In the genomic region with DNA sequence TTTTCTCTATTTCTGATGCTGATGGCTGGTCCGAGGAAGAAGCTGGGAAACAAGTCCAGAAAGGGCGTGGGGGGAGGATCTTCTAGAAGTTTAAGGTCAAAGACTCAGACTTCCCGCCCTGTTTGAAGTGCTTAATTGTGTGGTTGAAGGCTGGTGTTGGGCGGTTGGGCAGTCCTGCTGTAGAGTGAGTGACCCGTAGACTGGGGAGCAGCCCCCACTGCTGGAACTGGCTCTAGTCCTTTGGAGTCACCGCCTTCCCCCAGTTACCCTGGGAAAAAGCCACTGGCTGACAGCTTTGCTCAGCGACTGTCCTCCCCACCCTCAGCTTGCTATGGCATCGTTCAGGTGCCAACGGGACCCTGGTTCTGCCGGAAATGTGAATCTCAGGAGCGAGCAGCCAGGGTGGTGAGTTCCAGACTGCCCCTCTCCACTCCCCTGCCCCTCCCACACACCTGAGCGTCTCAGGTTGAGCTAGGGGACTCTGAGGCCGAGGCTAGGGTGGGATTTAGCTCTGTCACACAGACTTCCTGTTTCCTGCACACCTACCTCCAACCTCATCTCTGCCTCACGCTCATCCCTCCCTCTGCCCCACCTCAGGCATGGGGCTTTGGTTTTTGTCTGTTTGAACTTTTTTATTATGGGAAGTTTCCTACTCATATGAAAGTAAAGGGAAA, we compare ENCODE assay signal across 8 cellular contexts. TPM values are rescaled to one million over a fixed set of nuclear protein-coding genes. Genes with fewer than 3 reads are reported as not detected.
DNase-seq lines count a peak whose midpoint lies in the region; ATAC-seq, FAIRE-seq and TF ChIP-seq lines count a peak whose summit lies in the region.

No MANE protein-coding gene starts in this region.

- H3K27me3 Mint-ChIP-seq in activated naive CD8-positive, alpha-beta T cell treated with anti-CD3 and anti-CD28 coated beads, Interleukin-2, amount 10 ng/mL, durations not matched to agents 7 days and 5 days, result no peaks in the 10 kb centered on the region

- H3K36me3 ChIP-seq in BJ (ENCODE audit: control insufficient read depth, insufficient read depth, low read length), result peaks cover 13% of the 10 kb centered on the region
- H3K36me3 ChIP-seq in Karpas-422 (ENCODE audit: insufficient read depth, low read length), result peaks cover 6% of the 10 kb centered on the region; the same call in 1 of the 2 replicates
- H3K36me3 ChIP-seq in kidney (ENCODE audit: control insufficient read depth in 1 of 2, insufficient read depth in 2 of 2, low read length in 2 of 2), result peaks cover 9 to 11% of the 10 kb centered on the region in 2 donors

- H3K9me3 ChIP-seq in Karpas-422 (ENCODE audit: low read length) (no peaks in the 10 kb centered on the region), kidney (ENCODE audit: control insufficient read depth in 1 of 2, low read length in 2 of 2) (no peaks in the 10 kb centered on the region)

- H3K4me1 Mint-ChIP-seq in activated naive CD8-positive, alpha-beta T cell treated with anti-CD3 and anti-CD28 coated beads, Interleukin-2, amount 10 ng/mL, durations not matched to agents 7 days and 5 days, result peaks cover 39% of the 10 kb centered on the region

- no peaks in the 10 kb centered on the region for H3K9me2 ChIP-seq in Karpas-422 (replicated peaks; ENCODE audit: insufficient read depth, low read length)

- peaks cover 18% of the 10 kb centered on the region for H3K36me3 Mint-ChIP-seq in activated naive CD8-positive, alpha-beta T cell treated with anti-CD3 and anti-CD28 coated beads, Interleukin-2, amount 10 ng/mL, durations not matched to agents 7 days and 5 days

- CTCF ChIA-PET in BJ (lab: Yijun Ruan, JAX), result interaction anchor here (0.5 to 1.6 kb wide), 5 partner anchors 9 to 500 kb away, joined by 3 to 5 read pairs (median 3); no protein-coding TSS in a partner anchor

- H3K27me3 ChIP-seq in BJ (ENCODE audit: control insufficient read depth, insufficient read depth, low read length) (no peaks in the 10 kb centered on the region), Karpas-422 (ENCODE audit: low read length) (no peaks in the 10 kb centered on the region)

- H3K9me3 Mint-ChIP-seq in activated naive CD8-positive, alpha-beta T cell treated with anti-CD3 and anti-CD28 coated beads, Interleukin-2, amount 10 ng/mL, durations not matched to agents 7 days and 5 days, result no peaks in the 10 kb centered on the region

- peak overlapping the region; percentile 79 for H3K4me2 ChIP-seq in Karpas-422 (ENCODE audit: low read depth, low read length, poor library complexity, severe bottlenecking)

- H2AFZ ChIP-seq in Karpas-422 (ENCODE audit: low read length), result no peak overlapping the region

- no peak for FAIRE-seq in kidney (lab: Jason Lieb, UNC)

- H3K9ac ChIP-seq in Karpas-422 (ENCODE audit: low read length) (peak overlapping the region; percentile 89), kidney (ENCODE audit: low read length in 2 of 2) (peak overlapping the region; percentile 45 to 72)

- H4K20me1 ChIP-seq in Karpas-422 (ENCODE audit: insufficient read depth, low read depth, low read length), result no peaks in the 10 kb centered on the region

- H3K4me1 ChIP-seq in Karpas-422 (ENCODE audit: low read length), result peaks cover 41% of the 10 kb centered on the region
- H3K4me1 ChIP-seq in kidney (ENCODE audit: control insufficient read depth in 1 of 2, insufficient read depth in 1 of 2, low read depth in 1 of 2, low read length in 2 of 2), result peaks cover 1 to 21% of the 10 kb centered on the region in 2 donors

- H3K4me3 Mint-ChIP-seq in activated naive CD8-positive, alpha-beta T cell treated with anti-CD3 and anti-CD28 coated beads, Interleukin-2, amount 10 ng/mL, durations not matched to agents 7 days and 5 days, result peak overlapping the region; percentile 95

- intact Hi-C loops in kidney (cut with DNase I), result no loop called here

- no peak for ATAC-seq in activated naive CD8-positive, alpha-beta T cell treated with anti-CD3 and anti-CD28 coated beads, Interleukin-2, amount 10 ng/mL, durations not matched to agents 7 days and 5 days (ENCODE audit: low read depth)
- ATAC-seq in GM19328 (IDR thresholded peaks at IDR 0.05; ENCODE audit: unreplicated experiment), result no peak

- peak overlapping the region; percentile 80 for H3K27ac ChIP-seq in Karpas-422 (ENCODE audit: low read length)
- H3K27ac ChIP-seq in kidney (ENCODE audit: low read depth in 2 of 2, low read length in 2 of 2), result peak overlapping the region; percentile 71 to 87

- no peak for TF ChIP-seq CTCF in BJ (IDR thresholded peaks at IDR 0.05; ENCODE audit: insufficient read depth, low read depth, low read length)
- no peak for TF ChIP-seq CTCF in kidney (IDR thresholded peaks at IDR 0.05; ENCODE audit: borderline replicate concordance, extremely low read depth, insufficient read depth)

- peaks cover 37% of the 10 kb centered on the region for H3K79me2 ChIP-seq in Karpas-422 (ENCODE audit: low read length)

- POLR2A ChIA-PET in BJ (lab: Charles Lee), result no interaction called here
- POLR2A ChIA-PET in activated naive CD8-positive, alpha-beta T cell treated with anti-CD3 and anti-CD28 coated beads, Interleukin-2, amount 10 ng/mL, durations not matched to agents 7 days and 5 days (lab: Charles Lee), result interaction anchor here (0.6 to 5.2 kb wide), 11 partner anchors 9 to 446 kb away, joined by 3 to 111 read pairs (median 5); partner anchors contain the start of gene EPOP

- peak overlapping the region; percentile 81 for H3K27ac Mint-ChIP-seq in activated naive CD8-positive, alpha-beta T cell treated with anti-CD3 and anti-CD28 coated beads, Interleukin-2, amount 10 ng/mL, durations not matched to agents 7 days and 5 days

- H3K4me3 ChIP-seq in BJ (ENCODE audit: low read depth, low read length) (peak overlapping the region; percentile 69), Karpas-422 (ENCODE audit: low read length) (peak overlapping the region; percentile 98), kidney (ENCODE audit: low read length in 2 of 2) (peak overlapping the region; percentile 72 to 77)

- no peak for DNase-seq in BJ (ENCODE audit: low read depth)
- peak; percentile 64 for DNase-seq in Karpas-422
- DNase-seq in activated naive CD8-positive, alpha-beta T cell treated with anti-CD3 and anti-CD28 coated beads, Interleukin-2, amount 10 ng/mL, durations not matched to agents 7 days and 5 days, result no peak
- DNase-seq in kidney, result peak; percentile 77
- DNase-seq in stimulated activated CD8-positive, alpha-beta memory T cell treated with anti-CD3 and anti-CD28 coated beads, Interleukin-4, amount 100 ng/mL, for 48 hours, result peak; percentile 60
- DNase-seq in NCI-H1417 treated with DMSO at 0.1 percent for 48 hours (lab: John Stamatoyannopoulos, UW), result no peak
- no peak for DNase-seq in AML-193 (lab: John Stamatoyannopoulos, UW)

RNA-seq across cellular contexts. Expression of gene MLLT6, which starts 1.7 kb away (rescaled TPM):
- polyA plus RNA-seq in BJ (2011; rRNA removed) (21.4 and 32.1 TPM in 2 replicates), kidney (ENCODE audit: insufficient read depth, low read depth, low replicate concordance) (34.3 TPM)
- polyA minus RNA-seq in BJ (2011; rRNA and poly(A)+ RNA removed), result 21.5 and 32.8 TPM in 2 replicates
- 72.4 and 119 TPM in 2 replicates for total RNA-seq in Karpas-422 (2014; rRNA removed; shearing (Covaris generic); ENCODE audit: low replicate concordance)
- 100 to 1,000 TPM; 333 to 343 TPM for total RNA-seq in activated naive CD8-positive, alpha-beta T cell treated with anti-CD3 and anti-CD28 coated beads, Interleukin-2, amount 10 ng/mL, durations not matched to agents 7 days and 5 days
- 199 TPM for total RNA-seq in kidney

RNA-seq across cellular contexts. Expression of gene CISD3, which starts 23.4 kb away (rescaled TPM):
- polyA plus RNA-seq in BJ (2011; rRNA removed), result 15.1 and 17.1 TPM in 2 replicates
- polyA minus RNA-seq in BJ (2011; rRNA and poly(A)+ RNA removed), result 5.8 and 8.3 TPM in 2 replicates
- 6.8 and 15.2 TPM in 2 replicates for total RNA-seq in Karpas-422 (2014; rRNA removed; shearing (Covaris generic); ENCODE audit: low replicate concordance)
- 10 to 100 TPM; 30.4 to 37.3 TPM for total RNA-seq in activated naive CD8-positive, alpha-beta T cell treated with anti-CD3 and anti-CD28 coated beads, Interleukin-2, amount 10 ng/mL, durations not matched to agents 7 days and 5 days
- total RNA-seq in kidney, result 37.7 TPM
- 152 TPM for polyA plus RNA-seq in kidney (ENCODE audit: insufficient read depth, low read depth, low replicate concordance)

RNA-seq across cellular contexts. Expression of gene EPOP, which starts 32.0 kb away (rescaled TPM):
- polyA plus RNA-seq in BJ (2011; rRNA removed) (0.52 and 0.55 TPM in 2 replicates), kidney (ENCODE audit: insufficient read depth, low read depth, low replicate concordance) (0.49 TPM)
- polyA minus RNA-seq in BJ (2011; rRNA and poly(A)+ RNA removed), result 0.43 and 0.51 TPM in 2 replicates
- 7.6 and 19.9 TPM in 2 replicates for total RNA-seq in Karpas-422 (2014; rRNA removed; shearing (Covaris generic); ENCODE audit: low replicate concordance)
- total RNA-seq in activated naive CD8-positive, alpha-beta T cell treated with anti-CD3 and anti-CD28 coated beads, Interleukin-2, amount 10 ng/mL, durations not matched to agents 7 days and 5 days, result 1 to 10 TPM; 7.2 TPM
- total RNA-seq in kidney, result 1.3 TPM

RNA-seq across cellular contexts. Expression of gene PCGF2, which starts 41.4 kb away (rescaled TPM):
- polyA plus RNA-seq in BJ (2011; rRNA removed) (16.6 and 27.6 TPM in 2 replicates), kidney (ENCODE audit: insufficient read depth, low read depth, low replicate concordance) (111 TPM)
- polyA minus RNA-seq in BJ (2011; rRNA and poly(A)+ RNA removed), result 20.8 and 27.5 TPM in 2 replicates
- 0.15 and 0.58 TPM in 2 replicates for total RNA-seq in Karpas-422 (2014; rRNA removed; shearing (Covaris generic); ENCODE audit: low replicate concordance)
- total RNA-seq in activated naive CD8-positive, alpha-beta T cell treated with anti-CD3 and anti-CD28 coated beads, Interleukin-2, amount 10 ng/mL, durations not matched to agents 7 days and 5 days, result 1 to 10 TPM; 1.8 to 2.0 TPM
- 62.2 TPM for total RNA-seq in kidney

RNA-seq across cellular contexts. Expression of gene PSMB3, which starts 45.8 kb away (rescaled TPM):
- polyA plus RNA-seq in BJ (2011; rRNA removed) (293 and 337 TPM in 2 replicates), kidney (ENCODE audit: insufficient read depth, low read depth, low replicate concordance) (347 TPM)
- polyA minus RNA-seq in BJ (2011; rRNA and poly(A)+ RNA removed), result 158 and 319 TPM in 2 replicates
- total RNA-seq in Karpas-422 (2014; rRNA removed; shearing (Covaris generic); ENCODE audit: low replicate concordance), result 243 and 277 TPM in 2 replicates
- total RNA-seq in activated naive CD8-positive, alpha-beta T cell treated with anti-CD3 and anti-CD28 coated beads, Interleukin-2, amount 10 ng/mL, durations not matched to agents 7 days and 5 days, result 100 to 1,000 TPM; 182 to 189 TPM
- 156 TPM for total RNA-seq in kidney

Comparison
In these comparisons a context has a peak if more than half of its experiments do, and no peak if none do; other contexts are left out.
1. DNase-seq: peak in Karpas-422 (single experiment), kidney (single experiment) and stimulated activated CD8-positive, alpha-beta memory T cell treated with anti-CD3 and anti-CD28 coated beads, Interleukin-4, amount 100 ng/mL, for 48 hours (single experiment); none in BJ (single experiment), activated naive CD8-positive, alpha-beta T cell treated with anti-CD3 and anti-CD28 coated beads, Interleukin-2, amount 10 ng/mL, durations not matched to agents 7 days and 5 days (single experiment), NCI-H1417 treated with DMSO at 0.1 percent for 48 hours (single experiment) and AML-193 (0 of 2).
2. Peak in every context shown above with its lines, with median percentiles within 50 percentile points of each other: H3K4me3 ChIP-seq.